5 cellular contexts compared by ENCODE assay signal in the genomic region with DNA sequence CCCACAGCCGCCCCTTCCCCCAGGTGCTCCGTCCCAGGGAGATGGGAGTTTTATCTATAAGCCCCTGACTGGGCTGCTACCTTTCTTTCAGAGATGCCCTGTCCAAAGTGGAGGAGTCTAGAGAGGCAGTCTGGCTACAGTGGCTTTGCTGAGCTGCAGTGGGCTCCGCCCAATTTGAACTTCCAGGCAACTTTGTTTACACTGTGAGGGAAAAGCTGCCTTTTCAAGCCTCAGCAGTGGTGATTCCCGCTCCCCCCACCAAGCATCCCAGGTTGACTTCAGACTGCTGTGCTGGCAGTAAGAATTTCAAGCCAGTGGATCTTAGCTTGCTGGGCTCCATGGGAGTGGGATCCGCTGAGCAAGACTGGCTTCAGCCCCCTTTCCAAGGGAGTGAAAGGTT.
DNase-seq lines count a peak whose midpoint lies in the region; ATAC-seq and TF ChIP-seq lines count a peak whose summit lies in the region.
"Not testable (repeated sequence)": the region's sequence is repeated elsewhere in the genome, so short reads cannot be mapped to it uniquely, and the experiment has no call there.

No MANE protein-coding gene starts in this region.

- H3K27ac ChIP-seq in mesendoderm (ENCODE audit: low read depth, low read length) = not testable (repeated sequence)

- not testable (repeated sequence) for H4K5ac ChIP-seq in mesendoderm (ENCODE audit: low read length)

- not testable (repeated sequence) for H2AK5ac ChIP-seq in mesendoderm (ENCODE audit: low read length)

- H3K18ac ChIP-seq in mesendoderm (ENCODE audit: low read length) = not testable (repeated sequence)

- not testable (repeated sequence) for H3K4me2 ChIP-seq in mesendoderm (ENCODE audit: low read length)

- H3K27ac Mint-ChIP-seq in WTC11 = not testable (repeated sequence)

- not testable (repeated sequence) for H3K4me3 ChIP-seq in iPS-15b (ENCODE audit: low read depth, low read length); mesendoderm (ENCODE audit: low read length)

- H3K79me2 ChIP-seq in mesendoderm (ENCODE audit: control insufficient read depth, insufficient read depth, low read length) = not testable (repeated sequence)

- TF ChIP-seq CTCF in WTC11 (IDR thresholded peaks at IDR 0.05) = not testable (repeated sequence)

- H3K27me3 Mint-ChIP-seq in WTC11 (ENCODE audit: low read depth) = not testable (repeated sequence)

- H2BK120ac ChIP-seq in mesendoderm (ENCODE audit: low read depth, low read length) = not testable (repeated sequence)

- not testable (repeated sequence) for H2BK5ac ChIP-seq in mesendoderm (ENCODE audit: low read length)

- CTCF ChIA-PET in WTC11 (lab: Charles Lee) = interaction anchor here (0.8 kb wide), 1 partner anchor 24 kb away, joined by 3 read pairs; no protein-coding TSS in a partner anchor

- H3K9me3 Mint-ChIP-seq in WTC11 = peaks cover 30% of the 10 kb centered on the region

- not testable (repeated sequence) for H3K4me3 Mint-ChIP-seq in WTC11

- not testable (repeated sequence) for H3K23ac ChIP-seq in mesendoderm (ENCODE audit: low read length)

- DNase-seq in HT-29 (ENCODE audit: low spot score) = peak; percentile 26
- DNase-seq in NCI-H69 (lab: John Stamatoyannopoulos, UW) = peak; percentile 13
- not testable (repeated sequence) for DNase-seq in WTC11 (ENCODE audit: low spot score)
- DNase-seq in mesendoderm = peak; percentile 16

- not testable (repeated sequence) for H3K9me3 ChIP-seq in iPS-15b (ENCODE audit: control insufficient read depth, insufficient read depth, low read length)

- H3K79me1 ChIP-seq in mesendoderm (ENCODE audit: low read length) = not testable (repeated sequence)

- H3K56ac ChIP-seq in mesendoderm (ENCODE audit: low read length) = not testable (repeated sequence)

- not testable (repeated sequence) for H3K4me1 ChIP-seq in iPS-15b (ENCODE audit: control insufficient read depth, insufficient read depth, low read length); mesendoderm (ENCODE audit: control insufficient read depth, low read depth, low read length)

- H3K27me3 ChIP-seq in iPS-15b (ENCODE audit: control insufficient read depth, insufficient read depth, low read length); mesendoderm (ENCODE audit: insufficient read depth, low read length, poor library complexity): not testable (repeated sequence)

- not testable (repeated sequence) for H2BK15ac ChIP-seq in mesendoderm (replicated peaks; ENCODE audit: low read depth)

- WGBS in mesendoderm (ENCODE audit: extremely low coverage, insufficient coverage, low lambda C conversion rate) = no CpG with 5 or more reads among the region's 5 CpGs

- H3K36me3 ChIP-seq in iPS-15b (ENCODE audit: control insufficient read depth, insufficient read depth, low read length); mesendoderm (ENCODE audit: control insufficient read depth, insufficient read depth, low read length): not testable (repeated sequence)

- peak overlapping the region; percentile 3 for H3K9ac ChIP-seq in iPS-15b (ENCODE audit: low read depth, low read length)
- not testable (repeated sequence) for H3K9ac ChIP-seq in mesendoderm (ENCODE audit: low read length)

- POLR2A ChIA-PET in WTC11 (lab: Charles Lee) = not testable (repeated sequence)

- ATAC-seq in WTC11 = peak; percentile 60

- not testable (repeated sequence) for H3K4ac ChIP-seq in mesendoderm (ENCODE audit: low read depth, low read length)

- H3K36me3 Mint-ChIP-seq in WTC11 = peaks cover 38% of the 10 kb centered on the region

- not testable (repeated sequence) for H4K8ac ChIP-seq in mesendoderm (ENCODE audit: low read depth, low read length)

- peaks cover 26% of the 10 kb centered on the region for H3K4me1 Mint-ChIP-seq in WTC11
